ENCODE assay signal across 1 cellular context in the genomic region with DNA sequence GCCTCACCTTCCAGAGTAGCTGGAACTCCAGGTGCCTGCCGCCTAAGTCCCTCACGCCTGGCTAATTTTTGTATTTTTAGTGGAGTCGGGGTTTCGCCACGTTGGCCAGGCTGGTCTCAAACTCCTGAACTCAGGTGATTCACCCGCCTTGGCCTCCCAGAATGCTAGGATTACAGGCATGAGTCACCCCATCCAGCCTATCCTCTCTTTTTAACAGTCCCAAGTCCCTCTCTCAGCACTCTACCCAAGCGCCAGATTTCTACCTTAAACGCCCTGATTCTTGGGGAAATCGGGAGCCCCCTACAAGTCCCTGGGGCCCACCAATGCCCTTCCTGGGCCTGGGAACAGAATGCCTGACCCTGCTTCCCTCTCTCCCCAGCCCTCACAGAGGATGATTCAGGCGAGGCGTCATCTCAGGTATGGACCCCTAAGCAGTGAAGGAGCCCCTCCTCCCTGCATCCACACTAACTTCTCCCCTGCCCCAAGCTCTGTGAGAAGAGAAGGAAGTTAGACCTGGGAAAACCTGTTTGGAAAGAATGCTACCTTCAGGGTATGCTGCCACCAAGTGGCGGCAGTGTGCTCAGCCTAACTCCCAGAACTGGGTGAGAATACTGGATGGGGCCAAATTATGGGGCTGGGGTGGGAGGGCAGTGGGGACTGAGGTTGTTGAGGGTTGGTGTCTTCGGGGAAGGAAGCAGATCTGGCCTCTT.
TF ChIP-seq lines count a peak whose summit lies in the region.

No MANE protein-coding gene starts in this region.

TF ChIP-seq in SK-N-SH treated with all-trans-retinoic acid at 6 μM for 48 hours, 23 proteins besides CTCF, POLR2A, EP300 and RAD21 (continued from another document):
- no peak for TF ChIP-seq OSR1 (CRISPR knock-in tag; IDR thresholded peaks at IDR 0.05)
- TF ChIP-seq ZNF565 (CRISPR knock-in tag; conservative IDR thresholded peaks at IDR 0.05; ENCODE audit: low read depth) = no peak
- TF ChIP-seq ZNF8 (CRISPR knock-in tag; IDR thresholded peaks at IDR 0.05) = no peak
- TF ChIP-seq CREB5 (CRISPR knock-in tag; IDR thresholded peaks at IDR 0.05; ENCODE audit: low read depth) = no peak
- no peak for TF ChIP-seq ZFP3 (CRISPR knock-in tag; IDR thresholded peaks at IDR 0.05)
- TF ChIP-seq, protein P1, sequence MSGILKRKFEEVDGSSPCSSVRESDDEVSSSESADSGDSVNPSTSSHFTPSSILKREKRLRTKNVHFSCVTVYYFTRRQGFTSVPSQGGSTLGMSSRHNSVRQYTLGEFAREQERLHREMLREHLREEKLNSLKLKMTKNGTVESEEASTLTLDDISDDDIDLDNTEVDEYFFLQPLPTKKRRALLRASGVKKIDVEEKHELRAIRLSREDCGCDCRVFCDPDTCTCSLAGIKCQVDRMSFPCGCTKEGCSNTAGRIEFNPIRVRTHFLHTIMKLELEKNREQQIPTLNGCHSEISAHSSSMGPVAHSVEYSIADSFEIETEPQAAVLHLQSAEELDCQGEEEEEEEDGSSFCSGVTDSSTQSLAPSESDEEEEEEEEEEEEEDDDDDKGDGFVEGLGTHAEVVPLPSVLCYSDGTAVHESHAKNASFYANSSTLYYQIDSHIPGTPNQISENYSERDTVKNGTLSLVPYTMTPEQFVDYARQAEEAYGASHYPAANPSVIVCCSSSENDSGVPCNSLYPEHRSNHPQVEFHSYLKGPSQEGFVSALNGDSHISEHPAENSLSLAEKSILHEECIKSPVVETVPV (CRISPR knock-in tag; IDR thresholded peaks at IDR 0.05) = no peak
- TF ChIP-seq RARB (CRISPR knock-in tag; IDR thresholded peaks at IDR 0.05) = no peak
- no peak for TF ChIP-seq SNAI2 (CRISPR knock-in tag; IDR thresholded peaks at IDR 0.05)
- no peak for TF ChIP-seq GLIS3 (CRISPR knock-in tag; IDR thresholded peaks at IDR 0.05)
- TF ChIP-seq TOX (CRISPR knock-in tag; IDR thresholded peaks at IDR 0.05; ENCODE audit: borderline replicate concordance) = no peak
- no peak for TF ChIP-seq ISL1 (CRISPR knock-in tag; IDR thresholded peaks at IDR 0.05)
- no peak for TF ChIP-seq ZNF70 (CRISPR knock-in tag; IDR thresholded peaks at IDR 0.05)
- no peak for TF ChIP-seq PATZ1 (CRISPR knock-in tag; IDR thresholded peaks at IDR 0.05; ENCODE audit: borderline replicate concordance)
- no peak for TF ChIP-seq BACH2 (CRISPR knock-in tag; IDR thresholded peaks at IDR 0.05; ENCODE audit: borderline replicate concordance)
